19 cellular contexts compared by ENCODE assay signal in genomic region chr13:75195479-75196111, GRCh38.
DNase-seq lines count a peak whose midpoint lies in the region; ATAC-seq, FAIRE-seq and TF ChIP-seq lines count a peak whose summit lies in the region.
"Had no signal": no experiment of that assay in that cellular context is flagged by ENCODE, and none has a peak within 500 bp of the region (broad histone marks: within the 10 kb centered on the region; RNA-seq: fewer than 3 reads in every experiment).

No MANE protein-coding gene starts in this region.

- no peaks in the 10 kb centered on the region; a peak in 1 of 4 replicates for H3K9me3 ChIP-seq in H1 (ENCODE audit: insufficient read depth in 2 of 2, low read depth in 1 of 2, low read length in 1 of 2)
- no peaks in the 10 kb centered on the region for H3K9me3 ChIP-seq in skeletal muscle satellite cell (replicated peaks; ENCODE audit: low read length)
- H3K9me3 ChIP-seq: BE2C had no signal

- no peak for TF ChIP-seq CTCF in H1 (IDR thresholded peaks at IDR 0.05; ENCODE audit: control extremely low read depth in 1 of 3, insufficient read depth in 1 of 3, low read depth in 1 of 3, low read length in 3 of 3)

- H2AFZ ChIP-seq in H1 (ENCODE audit: low read length) = no peak overlapping the region

- H3K23me2 ChIP-seq in H1 (ENCODE audit: low read depth, low read length) = no peaks in the 10 kb centered on the region

- no peak overlapping the region for H4K91ac ChIP-seq in H1 (replicated peaks; ENCODE audit: insufficient read length, low read length)

- no peaks in the 10 kb centered on the region for H4K20me1 ChIP-seq in H1 (replicated peaks in 1 of 2; ENCODE audit: control insufficient read depth in 1 of 2, insufficient read depth in 2 of 2, low read length in 2 of 2)

- no peak overlapping the region for H2BK20ac ChIP-seq in H1 (ENCODE audit: low read length)

- H3K4ac ChIP-seq in H1 (replicated peaks; ENCODE audit: insufficient read length, low read depth, low read length) = no peak overlapping the region

- H3K23ac ChIP-seq in H1 (ENCODE audit: insufficient read length) = no peak overlapping the region

- TF ChIP-seq RAD21 in H1 (IDR thresholded peaks at IDR 0.05 in 1 of 2, conservative IDR thresholded peaks at IDR 0.05 in 1 of 2; ENCODE audit: low read depth in 2 of 2, low read length in 2 of 2) = no peak

- H3K9ac ChIP-seq in H1 (replicated peaks in 1 of 4; ENCODE audit: extremely low read depth in 1 of 4, low read depth in 3 of 4, low read length in 3 of 4) (no peak overlapping the region), skeletal muscle satellite cell (ENCODE audit: low read depth, low read length) (peak overlapping the region; percentile 24)

- H3K36me3 ChIP-seq in H1 (ENCODE audit: control insufficient read depth in 2 of 4, insufficient read depth in 4 of 4, low read length in 3 of 4) (no peaks in the 10 kb centered on the region), skeletal muscle satellite cell (ENCODE audit: insufficient read depth, low read length) (no peaks in the 10 kb centered on the region)
- H3K36me3 ChIP-seq: BE2C had no signal

- H3K14ac ChIP-seq in H1 (ENCODE audit: insufficient read length) = no peak overlapping the region

- POLR2A ChIA-PET in H1 (lab: Charles Lee; ENCODE audit: partially characterized antibody) = no interaction called here

- no peak overlapping the region for H3K27ac ChIP-seq in H1 (ENCODE audit: low read depth, low read length)
- H3K27ac ChIP-seq: foreskin keratinocyte had no signal

- CTCF ChIA-PET in H1 (lab: Charles Lee; ENCODE audit: partially characterized antibody) = interaction anchor here (1.3 kb wide), 1 partner anchor 24 kb away, joined by 3 read pairs; no protein-coding TSS in a partner anchor

- H2BK120ac ChIP-seq in H1 (replicated peaks; ENCODE audit: low read depth, low read length) = no peak overlapping the region

- no peak overlapping the region for H2BK12ac ChIP-seq in H1 (ENCODE audit: low read depth, low read length)

- no peaks in the 10 kb centered on the region for H3K79me2 ChIP-seq in H1 (ENCODE audit: control insufficient read depth in 1 of 2, insufficient read depth in 2 of 2, low read length in 2 of 2)

- TF ChIP-seq EP300 in H1 (IDR thresholded peaks at IDR 0.05; ENCODE audit: borderline replicate concordance in 1 of 2, low read depth in 2 of 2, low read length in 2 of 2) = no peak

- H2AK5ac ChIP-seq in H1 (ENCODE audit: low read depth, low read length) = no peak overlapping the region

- H2BK15ac ChIP-seq in H1 (ENCODE audit: low read length) = no peak overlapping the region

- WGBS in H1 (ENCODE audit: extremely low coverage in 1 of 2, insufficient coverage in 1 of 2, insufficient read length in 1 of 2, insufficient replicate concordance in 2 of 2, low coverage in 1 of 2, low lambda C conversion rate in 2 of 2, missing lambda C conversion rate in 1 of 2), 2 experiments = 79% methylated on average over 5 of the region's 5 CpGs; no CpG with 5 or more reads in 1 of the 2 experiments

- peak; percentile 39 for FAIRE-seq in H1 (lab: Jason Lieb, UNC)

- H3K18ac ChIP-seq in H1 (ENCODE audit: extremely low read depth, low read length) = no peak overlapping the region

- H3K56ac ChIP-seq in H1 (replicated peaks; ENCODE audit: insufficient read length, low read depth, low read length) = no peak overlapping the region

- H4K8ac ChIP-seq in H1 (ENCODE audit: extremely low read depth, insufficient read depth, low read length) = no peak overlapping the region

- no peak overlapping the region for H2BK5ac ChIP-seq in H1 (ENCODE audit: low read depth, low read length)

- H3K27me3 ChIP-seq in H1 (replicated peaks in 1 of 4; ENCODE audit: control insufficient read depth in 3 of 4, extremely low read depth in 1 of 4, insufficient read depth in 3 of 4, low read length in 3 of 4) (no peaks in the 10 kb centered on the region), skeletal muscle satellite cell (ENCODE audit: control insufficient read depth, insufficient read depth, low read length) (no peaks in the 10 kb centered on the region)
- H3K27me3 ChIP-seq: BE2C had no signal

- no peak overlapping the region for H3K4me2 ChIP-seq in H1 (ENCODE audit: insufficient read depth in 1 of 2, low read depth in 2 of 2, low read length in 2 of 2)
- peak overlapping the region; percentile 64 for H3K4me2 ChIP-seq in skeletal muscle satellite cell (ENCODE audit: low read length)

- TF ChIP-seq POLR2A in H1 (IDR thresholded peaks at IDR 0.05; ENCODE audit: control extremely low read depth in 1 of 2, low read depth in 2 of 2, low read length in 2 of 2) = no peak

- no peak overlapping the region for H4K5ac ChIP-seq in H1 (ENCODE audit: insufficient read length, low read depth, low read length)

- no peak for ATAC-seq in HG02938 (IDR thresholded peaks at IDR 0.05; ENCODE audit: unreplicated experiment)
- ATAC-seq: activated CD8-positive, alpha-beta memory T cell treated with anti-CD3 and anti-CD28 coated beads, Interleukin-2, amount 10 ng/mL, durations not matched to agents 7 days and 5 days; activated naive CD4-positive, alpha-beta T cell treated with anti-CD3 and anti-CD28 coated beads, Interleukin-2, amount 50 U/mL, for 72 hours; foreskin keratinocyte; natural killer cell had no signal

- H3K4me3 ChIP-seq in H1 (ENCODE audit: extremely low read depth in 1 of 4, insufficient read depth in 2 of 4, low read depth in 3 of 4, low read length in 4 of 4) = no peak overlapping the region
- H3K4me3 ChIP-seq in skeletal muscle satellite cell (ENCODE audit: low read length) = no peak overlapping the region

- H3K4me1 ChIP-seq in H1 (replicated peaks in 1 of 4; ENCODE audit: control insufficient read depth in 3 of 4, insufficient read depth in 4 of 4, low read length in 3 of 4) (peaks cover 0 to 2% (median 0%) of the 10 kb centered on the region in 4 experiments; a peak in 2 of 7 replicates), skeletal muscle satellite cell (ENCODE audit: control insufficient read depth, insufficient read depth, low read length) (peaks cover 28% of the 10 kb centered on the region)
- H3K4me1 ChIP-seq: BE2C, foreskin keratinocyte had no signal

- DNase-seq in NCI-H2227 treated with DMSO at 0.1 percent for 48 hours (lab: John Stamatoyannopoulos, UW) = peak; percentile 90
- DNase-seq in H1 (ENCODE audit: low read depth in 1 of 2, low spot score in 2 of 2) = no peak
- peak; percentile 45 for DNase-seq in medulla oblongata (ENCODE audit: extremely low spot score)
- DNase-seq in COLO668 (lab: John Stamatoyannopoulos, UW; ENCODE audit: unreplicated experiment) = no peak
- no peak for DNase-seq in activated CD4-positive, alpha-beta T cell treated with anti-CD3 and anti-CD28 coated beads for 4 hours
- no peak for DNase-seq in NCI-H1930 (lab: John Stamatoyannopoulos, UW)
- DNase-seq: activated CD8-positive, alpha-beta memory T cell treated with anti-CD3 and anti-CD28 coated beads, Interleukin-2, amount 10 ng/mL, durations not matched to agents 7 days and 5 days; BE2C; cortex of kidney; DMS79; foreskin keratinocyte; HFFc6; kidney glomerular epithelial cell; natural killer cell; NCI-H345; stimulated activated CD4-positive, alpha-beta T cell treated with anti-CD3 and anti-CD28 coated beads, Interleukin-15, amount 100 ng/mL, for 24 hours had no signal

- H3K79me1 ChIP-seq in H1 (ENCODE audit: low read depth, low read length) = no peaks in the 10 kb centered on the region

TF ChIP-seq in H1, 55 proteins besides CTCF, POLR2A, EP300 and RAD21:
- TF ChIP-seq YY1 (IDR thresholded peaks at IDR 0.05; ENCODE audit: low read depth, low read length) (peak; percentile 19; the same call in 1 of the 2 replicates), FOSL1 (IDR thresholded peaks at IDR 0.05; ENCODE audit: insufficient read depth, low read depth, low read length) (no peak)

Comparison
In these comparisons a context has a peak if more than half of its experiments do, and no peak if none do; other contexts are left out.
1. DNase-seq: peak in NCI-H2227 treated with DMSO at 0.1 percent for 48 hours (single experiment) and medulla oblongata (single experiment); none in H1 (0 of 2), COLO668 (single experiment), activated CD4-positive, alpha-beta T cell treated with anti-CD3 and anti-CD28 coated beads for 4 hours (0 of 2) and NCI-H1930 (0 of 2).